20 cellular contexts compared by ENCODE assay signal in genomic region chr3:64196236-64196929, GRCh38. TPM values are rescaled to one million over a fixed set of nuclear protein-coding genes. Genes with fewer than 3 reads are reported as not detected.
"Had no signal": no experiment of that assay in that cellular context is flagged by ENCODE, and none has a peak within 500 bp of the region (broad histone marks: within the 10 kb centered on the region; RNA-seq: fewer than 3 reads in every experiment).

No MANE protein-coding gene starts in this region.

- DNase-seq: activated CD4-positive, alpha-beta T cell treated with anti-CD3 and anti-CD28 coated beads for 1 hour; activated gamma-delta T cell; activated T-cell treated with anti-CD3 and anti-CD28 coated beads, Interleukin-2, amount 50 U/mL, for 72 hours; effector CD4-positive, alpha-beta T cell; islet precursor cell; nephron progenitor cell; occipital lobe; posterior cingulate gyrus; spleen; stimulated activated CD8-positive, alpha-beta memory T cell treated with anti-CD3 and anti-CD28 coated beads, Interleukin-4, amount 100 ng/mL, for 48 hours; stimulated activated naive CD4-positive, alpha-beta T cell treated with Interleukin-2 at 50 U/mL for 16 hours; substantia nigra; T-helper 2 cell; transverse colon had no signal

- H3K9me3 ChIP-seq: transverse colon, vagina had no signal

- ATAC-seq: activated T-cell treated with anti-CD3 and anti-CD28 coated beads, Interleukin-2, amount 50 U/mL, for 72 hours; esophagus mucosa; left lobe of liver had no signal

- H3K4me1 ChIP-seq: spleen had no signal

- H3K4me3 Mint-ChIP-seq: activated naive CD4-positive, alpha-beta T cell treated with anti-CD3 and anti-CD28 coated beads, Interleukin-2, amount 50 U/mL, for 24 hours; activated T-cell treated with anti-CD3 and anti-CD28 coated beads, Interleukin-2, amount 50 U/mL, for 72 hours; nephron progenitor cell had no signal

- H3K36me3 ChIP-seq: transverse colon, vagina had no signal

- H3K4me3 ChIP-seq: spleen, transverse colon, vagina had no signal

- H3K27ac Mint-ChIP-seq: activated naive CD4-positive, alpha-beta T cell treated with anti-CD3 and anti-CD28 coated beads, Interleukin-2, amount 50 U/mL, for 24 hours; activated T-cell treated with anti-CD3 and anti-CD28 coated beads, Interleukin-2, amount 50 U/mL, for 72 hours; nephron progenitor cell had no signal

- H3K36me3 Mint-ChIP-seq: activated naive CD4-positive, alpha-beta T cell treated with anti-CD3 and anti-CD28 coated beads, Interleukin-2, amount 50 U/mL, for 24 hours had no signal

- H3K27ac ChIP-seq: spleen, transverse colon, vagina, VCaP had no signal

- H3K27me3 ChIP-seq: spleen, transverse colon, vagina had no signal

- H3K4me1 Mint-ChIP-seq: activated naive CD4-positive, alpha-beta T cell treated with anti-CD3 and anti-CD28 coated beads, Interleukin-2, amount 50 U/mL, for 24 hours; nephron progenitor cell had no signal

RNA-seq across cellular contexts. Expression of gene PRICKLE2, which starts 28.9 kb away (rescaled TPM):
- total RNA-seq: activated CD8-positive, alpha-beta memory T cell treated with anti-CD3 and anti-CD28 coated beads for 36 hours had no signal
